In genomic region chr6:42777126-42777822, GRCh38 we compare ENCODE assay signal across 10 cellular contexts. TPM values are rescaled to one million over a fixed set of nuclear protein-coding genes. Genes with fewer than 3 reads are reported as not detected.
DNase-seq lines count a peak whose midpoint lies in the region; ATAC-seq and TF ChIP-seq lines count a peak whose summit lies in the region.
"Had no signal": no experiment of that assay in that cellular context is flagged by ENCODE, and none has a peak within 500 bp of the region (broad histone marks: within the 10 kb centered on the region; RNA-seq: fewer than 3 reads in every experiment).

No MANE protein-coding gene starts in this region.

- H3K9ac ChIP-seq in adipocyte (ENCODE audit: low read length), result no peak overlapping the region

- no peaks in the 10 kb centered on the region for H3K9me3 ChIP-seq in adipocyte (ENCODE audit: control insufficient read depth, low read length)
- H3K9me3 ChIP-seq: heart left ventricle had no signal

- peaks cover 8% of the 10 kb centered on the region for H3K4me1 ChIP-seq in adipocyte (ENCODE audit: control insufficient read depth, insufficient read depth, low read length)

- ATAC-seq in HG03196 (IDR thresholded peaks at IDR 0.05; ENCODE audit: unreplicated experiment) (no peak), HG03457 (IDR thresholded peaks at IDR 0.05; ENCODE audit: unreplicated experiment) (no peak)
- ATAC-seq: heart left ventricle had no signal

- TF ChIP-seq CTCF in GM12864 (IDR thresholded peaks at IDR 0.05; ENCODE audit: low read depth, low read length, missing control alignments), result no peak

- H3K27me3 ChIP-seq in adipocyte (replicated peaks; ENCODE audit: control insufficient read depth, insufficient read depth, low read length), result no peaks in the 10 kb centered on the region
- H3K27me3 ChIP-seq: heart left ventricle had no signal

- no peaks in the 10 kb centered on the region for H3K36me3 ChIP-seq in adipocyte (ENCODE audit: control insufficient read depth, insufficient read depth, low read length, severe bottlenecking)
- H3K36me3 ChIP-seq: heart left ventricle had no signal

- peak; percentile 74 for DNase-seq in GM12864 (ENCODE audit: low read depth)
- DNase-seq in HT1080 (ENCODE audit: low read depth), result peak; percentile 25
- DNase-seq in adipocyte (ENCODE audit: low read depth), result peak; percentile 67
- DNase-seq in myocyte (ENCODE audit: low read depth), result peak; percentile 15
- no peak for DNase-seq in mesenteric fat pad (ENCODE audit: low spot score)
- no peak for DNase-seq in NCI-H226
- DNase-seq: heart left ventricle, NCI-H526 had no signal

- H3K4me3 ChIP-seq in GM12864 (ENCODE audit: low read depth, low read length), result no peak overlapping the region; the same call in 1 of the 2 replicates
- no peak overlapping the region for H3K4me3 ChIP-seq in adipocyte (ENCODE audit: low read length)
- H3K4me3 ChIP-seq: heart left ventricle had no signal

RNA-seq across cellular contexts. Expression of gene BICRAL, which starts 4.6 kb away (rescaled TPM):
- 3.4 and 4.9 TPM in 2 replicates for total RNA-seq in HT1080 (2014; rRNA removed; shearing (Covaris generic))
- polyA plus RNA-seq in HT1080 (2015; cell fraction: cytosol; rRNA removed), result 6.1 and 9.3 TPM in 2 replicates
- 7.4 and 7.6 TPM in 2 replicates for polyA plus RNA-seq in HT1080 (2015; cell fraction: nucleus; rRNA removed)
- total RNA-seq in myocyte (4.3 and 4.7 TPM in 2 replicates), mesenteric fat pad (12.5 TPM)
- 4.9 TPM for polyA plus RNA-seq in myocyte (2012)

RNA-seq across cellular contexts. Expression of gene TBCC, which starts 31.4 kb away (rescaled TPM):
- 44.9 and 51.8 TPM in 2 replicates for total RNA-seq in HT1080 (2014; rRNA removed; shearing (Covaris generic))
- polyA plus RNA-seq in HT1080 (2015; cell fraction: cytosol; rRNA removed), result 25.1 and 30.2 TPM in 2 replicates
- polyA plus RNA-seq in HT1080 (2015; cell fraction: nucleus; rRNA removed), result 29.6 and 30.1 TPM in 2 replicates
- total RNA-seq in myocyte, result 44.3 and 45.2 TPM in 2 replicates
- polyA plus RNA-seq in myocyte (2012), result 20.9 TPM
- 13.8 TPM for total RNA-seq in mesenteric fat pad

RNA-seq across cellular contexts. Expression of gene PRPH2, which starts 54.9 kb away (rescaled TPM):
- not detected in 2 replicates for total RNA-seq in HT1080 (2014; rRNA removed; shearing (Covaris generic))
- polyA plus RNA-seq in HT1080 (2015; cell fraction: cytosol; rRNA removed), result not detected in 2 replicates
- not detected in 2 replicates for polyA plus RNA-seq in HT1080 (2015; cell fraction: nucleus; rRNA removed)
- total RNA-seq in myocyte (1.4 and 1.8 TPM in 2 replicates), mesenteric fat pad (1.4 TPM)
- 4.1 TPM for polyA plus RNA-seq in myocyte (2012)

Comparison
In these comparisons a context has a peak if more than half of its experiments do, and no peak if none do; other contexts are left out.
1. DNase-seq: peak in GM12864 (single experiment), HT1080 (single experiment), adipocyte (single experiment) and myocyte (single experiment); none in mesenteric fat pad (single experiment) and NCI-H226 (single experiment).